ENCODE assay signal across 13 cellular contexts in the genomic region with DNA sequence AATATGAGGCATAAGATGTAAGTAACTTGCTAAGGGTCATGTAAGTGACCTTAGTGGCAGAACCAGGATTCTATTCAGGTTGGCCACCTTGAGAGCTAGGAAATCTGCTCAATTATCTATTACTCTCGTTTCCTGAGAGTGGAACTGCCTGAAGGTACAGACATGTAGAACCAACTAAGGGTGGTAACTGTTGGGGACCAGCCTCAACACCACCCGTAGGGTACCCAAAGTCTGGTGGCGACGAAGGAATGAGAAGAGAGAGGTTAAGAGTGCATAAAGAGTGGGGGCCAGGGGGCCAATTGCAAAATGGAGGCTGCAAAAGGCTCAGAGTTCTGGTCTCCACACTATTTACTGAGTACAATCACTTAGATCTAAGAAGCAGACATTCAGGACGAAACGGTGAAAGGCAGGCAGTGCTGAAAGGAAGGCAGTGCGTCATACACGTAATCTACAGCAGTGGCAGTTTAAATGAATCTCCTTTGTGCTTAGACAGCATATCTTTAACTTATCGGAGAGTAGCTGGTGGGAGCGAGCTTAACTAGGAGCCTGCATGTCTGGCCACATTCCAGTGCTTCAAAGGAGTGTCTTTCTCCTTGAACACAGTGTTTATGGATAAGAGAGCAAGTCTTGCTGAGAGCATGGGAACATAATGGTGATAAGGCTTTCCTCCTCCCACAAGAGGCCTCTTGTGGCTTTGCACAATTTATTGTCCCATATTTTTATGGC. TPM values are rescaled to one million over a fixed set of nuclear protein-coding genes. Genes with fewer than 3 reads are reported as not detected.
DNase-seq lines count a peak whose midpoint lies in the region; ATAC-seq and TF ChIP-seq lines count a peak whose summit lies in the region.
"Had no signal": no experiment of that assay in that cellular context is flagged by ENCODE, and none has a peak within 500 bp of the region (broad histone marks: within the 10 kb centered on the region; RNA-seq: fewer than 3 reads in every experiment).

No MANE protein-coding gene starts in this region.

- intact Hi-C loops in activated CD8-positive, alpha-beta T cell treated with anti-CD3 and anti-CD28 coated beads for 36 hours (cut with micrococcal nuclease) = no loop called here
- intact Hi-C loops in right lobe of liver (cut with DNase I) = no loop called here

- peaks cover 14% of the 10 kb centered on the region for H4K20me1 ChIP-seq in Karpas-422 (ENCODE audit: insufficient read depth, low read depth, low read length)

- TF ChIP-seq CTCF in activated CD8-positive, alpha-beta T cell treated with anti-CD3 and anti-CD28 coated beads for 36 hours (IDR thresholded peaks at IDR 0.05) = no peak
- TF ChIP-seq CTCF in endothelial cell (IDR thresholded peaks at IDR 0.05; ENCODE audit: unreplicated experiment) (no peak), right lobe of liver (IDR thresholded peaks at IDR 0.05) (no peak)

- no peak overlapping the region for H3K4me3 Mint-ChIP-seq in activated CD8-positive, alpha-beta T cell treated with anti-CD3 and anti-CD28 coated beads, Interleukin-2, amount 10 ng/mL, durations not matched to agents 7 days and 5 days
- no peak overlapping the region for H3K4me3 Mint-ChIP-seq in activated CD8-positive, alpha-beta T cell treated with anti-CD3 and anti-CD28 coated beads for 36 hours
- peak overlapping the region; percentile 58 for H3K4me3 Mint-ChIP-seq in endothelial cell (ENCODE audit: unreplicated experiment)

- H3K4me1 ChIP-seq in right lobe of liver (peaks cover 0 to 24% (median 3%) of the 10 kb centered on the region in 4 donors), subcutaneous abdominal adipose tissue (ENCODE audit: control insufficient read depth in 5 of 5, insufficient read depth in 5 of 5, low read length in 5 of 5) (peaks cover 2 to 31% (median 11%) of the 10 kb centered on the region in 5 donors), Karpas-422 (ENCODE audit: low read length) (no peaks in the 10 kb centered on the region)

- peaks cover 10% of the 10 kb centered on the region for H3K4me1 Mint-ChIP-seq in activated CD8-positive, alpha-beta T cell treated with anti-CD3 and anti-CD28 coated beads, Interleukin-2, amount 10 ng/mL, durations not matched to agents 7 days and 5 days (ENCODE audit: low read depth)
- H3K4me1 Mint-ChIP-seq in activated CD8-positive, alpha-beta T cell treated with anti-CD3 and anti-CD28 coated beads for 36 hours (ENCODE audit: low read depth) = peaks cover 7% of the 10 kb centered on the region
- peaks cover 13% of the 10 kb centered on the region for H3K4me1 Mint-ChIP-seq in endothelial cell (ENCODE audit: unreplicated experiment)

- H3K27me3 ChIP-seq in right lobe of liver = no peaks in the 10 kb centered on the region
- no peaks in the 10 kb centered on the region for H3K27me3 ChIP-seq in subcutaneous abdominal adipose tissue (ENCODE audit: control insufficient read depth in 5 of 5, insufficient read depth in 4 of 5, low read length in 5 of 5)
- H3K27me3 ChIP-seq in Karpas-422 (ENCODE audit: low read length) = no peaks in the 10 kb centered on the region

- POLR2A ChIA-PET in activated CD8-positive, alpha-beta T cell treated with anti-CD3 and anti-CD28 coated beads, Interleukin-2, amount 10 ng/mL, durations not matched to agents 7 days and 5 days (lab: Charles Lee) = interaction anchor here (0.9 kb wide), 1 partner anchor 10 kb away, joined by 3 read pairs; no protein-coding TSS in a partner anchor
- POLR2A ChIA-PET in activated CD8-positive, alpha-beta T cell treated with anti-CD3 and anti-CD28 coated beads for 36 hours (lab: Charles Lee) = interaction anchor here (0.9 to 2.3 kb wide), 2 partner anchors 10 to 280 kb away, joined by 3 to 6 read pairs; no protein-coding TSS in a partner anchor

- H3K9me3 Mint-ChIP-seq in activated CD8-positive, alpha-beta T cell treated with anti-CD3 and anti-CD28 coated beads, Interleukin-2, amount 10 ng/mL, durations not matched to agents 7 days and 5 days (ENCODE audit: insufficient read depth) = no peaks in the 10 kb centered on the region
- H3K9me3 Mint-ChIP-seq in activated CD8-positive, alpha-beta T cell treated with anti-CD3 and anti-CD28 coated beads for 36 hours = no peaks in the 10 kb centered on the region
- H3K9me3 Mint-ChIP-seq in endothelial cell (ENCODE audit: unreplicated experiment) = no peaks in the 10 kb centered on the region

- H3K27me3 Mint-ChIP-seq in activated CD8-positive, alpha-beta T cell treated with anti-CD3 and anti-CD28 coated beads, Interleukin-2, amount 10 ng/mL, durations not matched to agents 7 days and 5 days (ENCODE audit: low read depth) = no peaks in the 10 kb centered on the region
- no peaks in the 10 kb centered on the region for H3K27me3 Mint-ChIP-seq in activated CD8-positive, alpha-beta T cell treated with anti-CD3 and anti-CD28 coated beads for 36 hours
- H3K27me3 Mint-ChIP-seq in endothelial cell (ENCODE audit: unreplicated experiment) = no peaks in the 10 kb centered on the region

- H3K27ac ChIP-seq in right lobe of liver (no peak overlapping the region), subcutaneous abdominal adipose tissue (ENCODE audit: low read depth, low read length) (peak overlapping the region; percentile 55), Karpas-422 (ENCODE audit: low read length) (no peak overlapping the region)
- H3K27ac ChIP-seq: GM23248 had no signal

- CTCF ChIA-PET in activated CD8-positive, alpha-beta T cell treated with anti-CD3 and anti-CD28 coated beads, Interleukin-2, amount 10 ng/mL, durations not matched to agents 7 days and 5 days (lab: Charles Lee) = interaction anchor here (1.2 to 1.4 kb wide), 2 partner anchors 46 to 372 kb away, joined by 3 read pairs; no protein-coding TSS in a partner anchor
- CTCF ChIA-PET in activated CD8-positive, alpha-beta T cell treated with anti-CD3 and anti-CD28 coated beads for 36 hours (lab: Charles Lee) = interaction anchor here (1.2 to 2.2 kb wide), 3 partner anchors 20 to 275 kb away, joined by 3 to 10 read pairs (median 4); no protein-coding TSS in a partner anchor

- H3K9ac ChIP-seq in subcutaneous abdominal adipose tissue (ENCODE audit: low read length in 5 of 5) (no peak overlapping the region), Karpas-422 (ENCODE audit: low read length) (no peak overlapping the region)
- H3K9ac ChIP-seq: GM23248 had no signal

- H3K36me3 Mint-ChIP-seq in activated CD8-positive, alpha-beta T cell treated with anti-CD3 and anti-CD28 coated beads, Interleukin-2, amount 10 ng/mL, durations not matched to agents 7 days and 5 days (ENCODE audit: low read depth) = peaks cover 72% of the 10 kb centered on the region
- H3K36me3 Mint-ChIP-seq in activated CD8-positive, alpha-beta T cell treated with anti-CD3 and anti-CD28 coated beads for 36 hours (ENCODE audit: low read depth) = peaks cover 60% of the 10 kb centered on the region
- peaks cover 24% of the 10 kb centered on the region for H3K36me3 Mint-ChIP-seq in endothelial cell (ENCODE audit: low read depth, unreplicated experiment)

- no peak for DNase-seq in activated CD8-positive, alpha-beta T cell treated with anti-CD3 and anti-CD28 coated beads, Interleukin-2, amount 10 ng/mL, durations not matched to agents 7 days and 5 days
- DNase-seq in activated CD8-positive, alpha-beta T cell treated with anti-CD3 and anti-CD28 coated beads for 36 hours = no peak
- no peak for DNase-seq in endothelial cell (ENCODE audit: low spot score)
- no peak for DNase-seq in right lobe of liver
- no peak for DNase-seq in SW480 (ENCODE audit: low spot score)
- no peak for DNase-seq in Karpas-422
- DNase-seq: ACHN; activated CD8-positive, alpha-beta memory T cell treated with anti-CD3 and anti-CD28 coated beads, Interleukin-2, amount 50 U/mL, for 48 hours; GM23248; NCI-H774 had no signal

- H3K9me3 ChIP-seq in right lobe of liver = no peaks in the 10 kb centered on the region
- no peaks in the 10 kb centered on the region for H3K9me3 ChIP-seq in subcutaneous abdominal adipose tissue (ENCODE audit: control insufficient read depth in 5 of 5, low read length in 5 of 5)
- H3K9me3 ChIP-seq in Karpas-422 (ENCODE audit: low read length) = no peaks in the 10 kb centered on the region

- H3K4me2 ChIP-seq in Karpas-422 (ENCODE audit: low read depth, low read length, poor library complexity, severe bottlenecking) = no peak overlapping the region

- peaks cover 51% of the 10 kb centered on the region for H3K79me2 ChIP-seq in Karpas-422 (ENCODE audit: low read length)

- no peak for ATAC-seq in activated CD8-positive, alpha-beta T cell treated with anti-CD3 and anti-CD28 coated beads, Interleukin-2, amount 10 ng/mL, durations not matched to agents 7 days and 5 days
- ATAC-seq in activated CD8-positive, alpha-beta T cell treated with anti-CD3 and anti-CD28 coated beads for 36 hours = no peak
- ATAC-seq in right lobe of liver (peak; percentile 47 to 75 (median 54)), GM18505 (IDR thresholded peaks at IDR 0.05; ENCODE audit: unreplicated experiment) (no peak)

- H3K9me2 ChIP-seq in Karpas-422 (replicated peaks; ENCODE audit: insufficient read depth, low read length) = no peaks in the 10 kb centered on the region

- WGBS in right lobe of liver (ENCODE audit: insufficient coverage, low coverage, low lambda C conversion rate, missing lambda C conversion rate) = 67% methylated on average over 8 of the region's 10 CpGs

- no peak overlapping the region for H2AFZ ChIP-seq in Karpas-422 (ENCODE audit: low read length)
- H2AFZ ChIP-seq: GM23248 had no signal

- H3K4me3 ChIP-seq in right lobe of liver = no peak overlapping the region
- no peak overlapping the region for H3K4me3 ChIP-seq in subcutaneous abdominal adipose tissue (ENCODE audit: low read depth in 1 of 5, low read length in 5 of 5)
- no peak overlapping the region for H3K4me3 ChIP-seq in Karpas-422 (ENCODE audit: low read length)
- H3K4me3 ChIP-seq: GM23248 had no signal

- peak overlapping the region; percentile 34 for H3K27ac Mint-ChIP-seq in activated CD8-positive, alpha-beta T cell treated with anti-CD3 and anti-CD28 coated beads, Interleukin-2, amount 10 ng/mL, durations not matched to agents 7 days and 5 days
- no peak overlapping the region for H3K27ac Mint-ChIP-seq in activated CD8-positive, alpha-beta T cell treated with anti-CD3 and anti-CD28 coated beads for 36 hours
- H3K27ac Mint-ChIP-seq in endothelial cell (ENCODE audit: unreplicated experiment) = peak overlapping the region; percentile 81

- TF ChIP-seq POLR2A in right lobe of liver (IDR thresholded peaks at IDR 0.05) (no peak), GM18505 (IDR thresholded peaks at IDR 0.05; ENCODE audit: borderline replicate concordance, extremely low read depth, insufficient read depth, insufficient read length) (no peak)

- H3K36me3 ChIP-seq in right lobe of liver = peaks cover 4 to 75% (median 48%) of the 10 kb centered on the region in 4 donors
- peaks cover 38 to 83% (median 76%) of the 10 kb centered on the region in 5 donors for H3K36me3 ChIP-seq in subcutaneous abdominal adipose tissue (ENCODE audit: control insufficient read depth in 5 of 5, insufficient read depth in 5 of 5, low read length in 5 of 5)
- H3K36me3 ChIP-seq in Karpas-422 (ENCODE audit: insufficient read depth, low read length) = peaks cover 59% of the 10 kb centered on the region

RNA-seq across cellular contexts. Expression of gene SRSF4, which starts 25.0 kb away (rescaled TPM):
- 100 to 1,000 TPM; 122 to 124 TPM for total RNA-seq in activated CD8-positive, alpha-beta T cell treated with anti-CD3 and anti-CD28 coated beads, Interleukin-2, amount 10 ng/mL, durations not matched to agents 7 days and 5 days
- 100 to 1,000 TPM; 121 to 123 TPM for total RNA-seq in activated CD8-positive, alpha-beta T cell treated with anti-CD3 and anti-CD28 coated beads for 36 hours
- 68.6 TPM for total RNA-seq in endothelial cell (ENCODE audit: unreplicated experiment)
- 10 to 100 TPM; 25.6 to 42.1 (median 33.0) TPM for total RNA-seq in right lobe of liver
- total RNA-seq in Karpas-422 (2014; rRNA removed; shearing (Covaris generic); ENCODE audit: low replicate concordance) = 31.7 and 40.1 TPM in 2 replicates

RNA-seq across cellular contexts. Expression of gene TMEM200B, which starts 33.0 kb away (rescaled TPM):
- not detected for total RNA-seq in activated CD8-positive, alpha-beta T cell treated with anti-CD3 and anti-CD28 coated beads, Interleukin-2, amount 10 ng/mL, durations not matched to agents 7 days and 5 days
- 1 to 10 TPM; 1.0 to 1.1 TPM for total RNA-seq in activated CD8-positive, alpha-beta T cell treated with anti-CD3 and anti-CD28 coated beads for 36 hours
- total RNA-seq in endothelial cell (ENCODE audit: unreplicated experiment) (0.95 TPM), right lobe of liver (1 to 10 TPM in 4 of 6 experiments, under 1 TPM in 2; 0.83 to 4.5 (median 1.4) TPM)
- not detected in 2 replicates for total RNA-seq in Karpas-422 (2014; rRNA removed; shearing (Covaris generic); ENCODE audit: low replicate concordance)
- total RNA-seq: T-helper 2 cell treated with Interferon-gamma antibody and Interleukin-4, amounts not matched to agents 100 ng/mL and 5 ng/mL, for 36 hours had no signal

Comparison
In these comparisons a context has a peak if more than half of its experiments do, and no peak if none do; other contexts are left out.
1. ATAC-seq: peak in right lobe of liver (4 of 4); none in activated CD8-positive, alpha-beta T cell treated with anti-CD3 and anti-CD28 coated beads, Interleukin-2, amount 10 ng/mL, durations not matched to agents 7 days and 5 days (single experiment), activated CD8-positive, alpha-beta T cell treated with anti-CD3 and anti-CD28 coated beads for 36 hours (single experiment) and GM18505 (single experiment).